Comparison of ENCODE assay signal across 1 cellular context in genomic region chr3:98726084-98726483, GRCh38.
TF ChIP-seq lines count a peak whose summit lies in the region.

No MANE protein-coding gene starts in this region.

TF ChIP-seq in SK-N-SH, 30 proteins besides CTCF, POLR2A, EP300 and RAD21 (continued from another document):
- TF ChIP-seq PBX3 (IDR thresholded peaks at IDR 0.05) = peak; percentile 49
TF ChIP-seq in SK-N-SH: peak in this region for 3.
